Comparison of ENCODE assay signal across 21 cellular contexts in genomic region chr3:33947272-33948195, GRCh38.
A peak's percentile ranks its signal among the peaks of the same experiment; 100 is the strongest.
DNase-seq lines count a peak whose midpoint lies in the region; ATAC-seq, FAIRE-seq and TF ChIP-seq lines count a peak whose summit lies in the region.
"Had no signal": no experiment of that assay in that cellular context is flagged by ENCODE, and none has a peak within 500 bp of the region (broad histone marks: within the 10 kb centered on the region; RNA-seq: fewer than 3 reads in every experiment).

No MANE protein-coding gene starts in this region.

- no peaks in the 10 kb centered on the region for H3K4me1 Mint-ChIP-seq in activated T-helper 1 cell treated with anti-CD3 and anti-CD28 coated beads, Interleukin-12 subunit alpha, Interleukin-12 subunit beta, Interleukin-2, Interleukin-4 antibody, amounts not matched to agents 30 ng/mL and 10 ng/mL and 1 ng/mL, durations not matched to agents 14 hours and 24 hours and 36 hours (ENCODE audit: low read depth)
- H3K4me1 Mint-ChIP-seq in stimulated activated memory B cell treated with anti-CD40 and anti-IgM and Interleukin-4, amounts not matched to agents 10 μg/mL and 1 μg/mL and 100 μg/mL, for 72 hours = no peaks in the 10 kb centered on the region
- H3K4me1 Mint-ChIP-seq: CD4-positive, alpha-beta memory T cell; H9 had no signal

- no peaks in the 10 kb centered on the region for H3K9me3 Mint-ChIP-seq in activated T-helper 1 cell treated with anti-CD3 and anti-CD28 coated beads, Interleukin-12 subunit alpha, Interleukin-12 subunit beta, Interleukin-2, Interleukin-4 antibody, amounts not matched to agents 30 ng/mL and 10 ng/mL and 1 ng/mL, durations not matched to agents 14 hours and 24 hours and 36 hours
- no peaks in the 10 kb centered on the region for H3K9me3 Mint-ChIP-seq in stimulated activated memory B cell treated with anti-CD40 and anti-IgM and Interleukin-4, amounts not matched to agents 10 μg/mL and 1 μg/mL and 100 μg/mL, for 72 hours
- H3K9me3 Mint-ChIP-seq: CD4-positive, alpha-beta memory T cell; H9 had no signal

- peaks cover 3 to 21% of the 10 kb centered on the region in 2 experiments; a peak in 3 of 5 replicates for H3K4me1 ChIP-seq in K562 (replicated peaks in 1 of 2; ENCODE audit: control insufficient read depth in 2 of 2, insufficient read depth in 2 of 2, low read length in 2 of 2)
- H3K4me1 ChIP-seq in esophagus muscularis mucosa = no peaks in the 10 kb centered on the region
- H3K4me1 ChIP-seq: A549 had no signal

- H4K20me1 ChIP-seq in K562 (replicated peaks; ENCODE audit: control insufficient read depth, insufficient read depth, low read length) = no peaks in the 10 kb centered on the region

- CTCF ChIA-PET in K562 (lab: Yijun Ruan, JAX; ENCODE audit: low intra/inter-chr PET ratio) = no interaction called here

- no peak overlapping the region for H3K27ac Mint-ChIP-seq in activated T-helper 1 cell treated with anti-CD3 and anti-CD28 coated beads, Interleukin-12 subunit alpha, Interleukin-12 subunit beta, Interleukin-2, Interleukin-4 antibody, amounts not matched to agents 30 ng/mL and 10 ng/mL and 1 ng/mL, durations not matched to agents 14 hours and 24 hours and 36 hours
- H3K27ac Mint-ChIP-seq in stimulated activated memory B cell treated with anti-CD40 and anti-IgM and Interleukin-4, amounts not matched to agents 10 μg/mL and 1 μg/mL and 100 μg/mL, for 72 hours = no peak overlapping the region
- H3K27ac Mint-ChIP-seq: CD4-positive, alpha-beta memory T cell; H9 had no signal

- H3K36me3 ChIP-seq in K562 (ENCODE audit: control insufficient read depth, insufficient read depth, low read length) = no peaks in the 10 kb centered on the region; the same call in 2 of the 3 replicates
- H3K36me3 ChIP-seq in esophagus muscularis mucosa = no peaks in the 10 kb centered on the region

- intact Hi-C loops in K562 (cut with micrococcal nuclease) = no loop called here
- intact Hi-C loops in esophagus muscularis mucosa (cut with DNase I) = no loop called here
- intact Hi-C loops in activated T-helper 1 cell treated with anti-CD3 and anti-CD28 coated beads, Interleukin-12 subunit alpha, Interleukin-12 subunit beta, Interleukin-2, Interleukin-4 antibody, amounts not matched to agents 30 ng/mL and 10 ng/mL and 1 ng/mL, durations not matched to agents 14 hours and 24 hours and 36 hours (cut with micrococcal nuclease) = no loop called here
- intact Hi-C loops in posterior vena cava (cut with DNase I) = no loop called here

- DNase-seq in K562 (ENCODE audit: extremely low read depth in 1 of 4, low spot score in 3 of 4) (peak in 3 of 4 experiments; percentile 42 to 51 (median 50)), esophagus muscularis mucosa (ENCODE audit: extremely low spot score) (peak; percentile 84), posterior vena cava (ENCODE audit: low spot score) (no peak), NCI-H1436 treated with DMSO at 0.1 percent for 48 hours (lab: John Stamatoyannopoulos, UW) (no peak)
- DNase-seq in activated T-helper 1 cell treated with anti-CD3 and anti-CD28 coated beads, Interleukin-12 subunit alpha, Interleukin-12 subunit beta, Interleukin-2, Interleukin-4 antibody, amounts not matched to agents 30 ng/mL and 10 ng/mL and 1 ng/mL, durations not matched to agents 14 hours and 24 hours and 36 hours (ENCODE audit: low spot score) = no peak
- DNase-seq: 8988T; C1 segment of cervical spinal cord; Calu3; CD4-positive, alpha-beta memory T cell; COR-L47; DMS53; DMS79 treated with DMSO at 0.1 percent for 48 hours; GF-D8; GM23248; H9 had no signal

- H3K36me3 Mint-ChIP-seq in activated T-helper 1 cell treated with anti-CD3 and anti-CD28 coated beads, Interleukin-12 subunit alpha, Interleukin-12 subunit beta, Interleukin-2, Interleukin-4 antibody, amounts not matched to agents 30 ng/mL and 10 ng/mL and 1 ng/mL, durations not matched to agents 14 hours and 24 hours and 36 hours (ENCODE audit: low read depth) = no peaks in the 10 kb centered on the region
- H3K36me3 Mint-ChIP-seq in stimulated activated memory B cell treated with anti-CD40 and anti-IgM and Interleukin-4, amounts not matched to agents 10 μg/mL and 1 μg/mL and 100 μg/mL, for 72 hours = no peaks in the 10 kb centered on the region
- H3K36me3 Mint-ChIP-seq: CD4-positive, alpha-beta memory T cell had no signal

- TF ChIP-seq RAD21 in K562 (CRISPR knock-in tag; conservative IDR thresholded peaks at IDR 0.05 in 1 of 2, IDR thresholded peaks at IDR 0.05 in 1 of 2) = no peak

- H3K4me3 Mint-ChIP-seq in activated T-helper 1 cell treated with anti-CD3 and anti-CD28 coated beads, Interleukin-12 subunit alpha, Interleukin-12 subunit beta, Interleukin-2, Interleukin-4 antibody, amounts not matched to agents 30 ng/mL and 10 ng/mL and 1 ng/mL, durations not matched to agents 14 hours and 24 hours and 36 hours = no peak overlapping the region
- no peak overlapping the region for H3K4me3 Mint-ChIP-seq in stimulated activated memory B cell treated with anti-CD40 and anti-IgM and Interleukin-4, amounts not matched to agents 10 μg/mL and 1 μg/mL and 100 μg/mL, for 72 hours
- H3K4me3 Mint-ChIP-seq: CD4-positive, alpha-beta memory T cell; H9 had no signal

- POLR2A ChIA-PET in K562 (lab: Yijun Ruan, JAX) = interaction anchor here (1.1 to 4.3 kb wide), 6 partner anchors 9 to 97 kb away, joined by 3 to 14 read pairs (median 4); no protein-coding TSS in a partner anchor

- ATAC-seq in GM18868 (IDR thresholded peaks at IDR 0.05; ENCODE audit: unreplicated experiment) (peak; percentile 32), K562 (peak; percentile 56)
- ATAC-seq in stimulated activated memory B cell treated with anti-CD40 and anti-IgM and Interleukin-4, amounts not matched to agents 10 μg/mL and 1 μg/mL and 100 μg/mL, for 72 hours = no peak
- ATAC-seq: A549, HCT116 had no signal

- TF ChIP-seq EP300 in K562 (IDR thresholded peaks at IDR 0.05; ENCODE audit: low read length) = no peak
- TF ChIP-seq EP300 in esophagus muscularis mucosa (IDR thresholded peaks at IDR 0.05) = no peak

- H3K27ac ChIP-seq in K562 (ENCODE audit: extremely low read depth, low read depth, low read length) (no peak overlapping the region), esophagus muscularis mucosa (replicated peaks in 1 of 4) (no peak overlapping the region)
- H3K27ac ChIP-seq: A549, GM23248 had no signal

- BruUV-seq in K562 (replicated peaks; lab: Mats Ljungman, UMichigan) = no TSS peak

- no peak for TF ChIP-seq CTCF in K562 (IDR thresholded peaks at IDR 0.05 in 2 of 3, conservative IDR thresholded peaks at IDR 0.05 in 1 of 3; ENCODE audit: insufficient read depth in 2 of 3, low read depth in 1 of 3, low read length in 3 of 3)
- no peak for TF ChIP-seq CTCF in esophagus muscularis mucosa (IDR thresholded peaks at IDR 0.05)

- H2AFZ ChIP-seq in K562 (ENCODE audit: low read depth, low read length) = no peak overlapping the region
- H2AFZ ChIP-seq: GM23248 had no signal

- H3K9ac ChIP-seq in K562 (ENCODE audit: insufficient read depth in 1 of 2, low read depth in 2 of 2, low read length in 2 of 2) = no peak overlapping the region
- H3K9ac ChIP-seq: GM23248 had no signal

- no peaks in the 10 kb centered on the region for H3K27me3 ChIP-seq in K562 (ENCODE audit: control insufficient read depth in 2 of 2, insufficient read depth in 2 of 2, low read length in 2 of 2)
- no peaks in the 10 kb centered on the region for H3K27me3 ChIP-seq in esophagus muscularis mucosa

- H3K9me1 ChIP-seq in K562 (ENCODE audit: control insufficient read depth, insufficient read depth, low read length) = no peaks in the 10 kb centered on the region

- peaks cover 10% of the 10 kb centered on the region; the same call in 1 of the 3 replicates for H3K79me2 ChIP-seq in K562 (ENCODE audit: control insufficient read depth, insufficient read depth, low read length)

- peaks cover 3% of the 10 kb centered on the region for H3K27me3 Mint-ChIP-seq in activated T-helper 1 cell treated with anti-CD3 and anti-CD28 coated beads, Interleukin-12 subunit alpha, Interleukin-12 subunit beta, Interleukin-2, Interleukin-4 antibody, amounts not matched to agents 30 ng/mL and 10 ng/mL and 1 ng/mL, durations not matched to agents 14 hours and 24 hours and 36 hours (ENCODE audit: insufficient read depth)
- H3K27me3 Mint-ChIP-seq in stimulated activated memory B cell treated with anti-CD40 and anti-IgM and Interleukin-4, amounts not matched to agents 10 μg/mL and 1 μg/mL and 100 μg/mL, for 72 hours = peaks cover 10% of the 10 kb centered on the region

- WGBS in K562 (ENCODE audit: insufficient coverage, low coverage, missing lambda C conversion rate) = 32% methylated on average over 4 of the region's 4 CpGs
- 72% methylated on average over 4 of the region's 4 CpGs for WGBS in esophagus muscularis mucosa

- in situ Hi-C loops in K562 (cut with MboI) = no loop called here

- H3K4me3 ChIP-seq in K562 (no peak overlapping the region), esophagus muscularis mucosa (no peak overlapping the region)
- H3K4me3 ChIP-seq: A549, GM23248 had no signal

- H3K9me3 ChIP-seq in K562 (replicated peaks; ENCODE audit: control insufficient read depth, insufficient read depth, low read depth, low read length) (no peaks in the 10 kb centered on the region), esophagus muscularis mucosa (no peaks in the 10 kb centered on the region)
- H3K9me3 ChIP-seq: A549 had no signal

- no peak for TF ChIP-seq POLR2A in K562 (conservative IDR thresholded peaks at IDR 0.05)
- no peak for TF ChIP-seq POLR2A in esophagus muscularis mucosa (IDR thresholded peaks at IDR 0.05; ENCODE audit: low read depth)

- peak overlapping the region; percentile 21; the same call in 1 of the 2 replicates for H3K4me2 ChIP-seq in K562 (ENCODE audit: insufficient read depth, low read length)
- H3K4me2 ChIP-seq: A549 had no signal

- peak; percentile 60 for FAIRE-seq in K562 (lab: Jason Lieb, UNC)
- FAIRE-seq: A549, GM12892, GM19239 had no signal

TF ChIP-seq in K562, 482 proteins besides CTCF, POLR2A, EP300 and RAD21 (continues in another document):
- TF ChIP-seq ZNF146 (CRISPR knock-in tag; IDR thresholded peaks at IDR 0.05; ENCODE audit: unreplicated experiment) (no peak), HMGXB4 (CRISPR knock-in tag; IDR thresholded peaks at IDR 0.05) (no peak), CBX5 (IDR thresholded peaks at IDR 0.05; ENCODE audit: borderline replicate concordance, low read depth) (no peak), STAT5A (IDR thresholded peaks at IDR 0.05; ENCODE audit: borderline replicate concordance, low read length) (no peak), POLR2G (IDR thresholded peaks at IDR 0.05; ENCODE audit: low read depth, low read length) (no peak)

Comparison
In these comparisons a context has a peak if more than half of its experiments do, and no peak if none do; other contexts are left out.
1. DNase-seq: peak in K562 (3 of 4) and esophagus muscularis mucosa (single experiment); none in activated T-helper 1 cell treated with anti-CD3 and anti-CD28 coated beads, Interleukin-12 subunit alpha, Interleukin-12 subunit beta, Interleukin-2, Interleukin-4 antibody, amounts not matched to agents 30 ng/mL and 10 ng/mL and 1 ng/mL, durations not matched to agents 14 hours and 24 hours and 36 hours (single experiment), posterior vena cava (single experiment) and NCI-H1436 treated with DMSO at 0.1 percent for 48 hours (single experiment).